ENCODE assay signal across 8 cellular contexts in the genomic region with DNA sequence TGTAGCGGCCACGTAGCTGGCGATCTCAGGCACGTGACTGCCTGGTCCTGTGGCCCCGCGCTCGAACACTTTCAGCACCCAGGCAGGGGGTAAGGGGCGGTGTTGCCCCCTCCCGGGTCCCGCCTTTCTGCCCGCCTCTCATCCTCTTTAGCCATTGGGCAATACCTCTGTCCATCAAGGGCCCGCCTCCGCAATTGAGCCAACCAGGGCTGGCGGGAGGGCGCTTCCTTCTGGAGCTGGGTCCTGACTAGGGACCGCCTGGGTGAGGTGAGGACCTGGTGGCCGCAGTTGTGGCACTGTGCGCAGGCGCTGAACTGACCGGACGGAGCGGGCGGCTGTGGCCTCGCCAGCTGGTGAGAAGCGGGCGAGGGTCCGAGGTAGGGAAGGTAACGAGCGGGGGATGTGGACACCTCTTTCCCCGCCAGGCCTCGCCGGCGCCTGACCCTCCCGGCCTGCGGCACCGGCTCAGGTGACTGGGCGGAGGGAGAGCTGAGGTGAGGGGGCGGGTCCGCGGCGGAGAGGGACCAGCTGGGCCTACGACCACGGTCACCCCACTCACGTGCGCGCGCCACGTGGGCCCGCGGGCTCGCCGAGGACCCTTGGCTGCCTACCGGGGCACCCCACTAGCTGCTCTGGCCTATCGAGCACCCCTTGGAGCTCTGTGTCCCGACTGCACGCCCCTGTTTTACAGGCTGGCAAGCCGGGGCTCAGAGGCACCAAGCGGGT. TPM values are rescaled to one million over a fixed set of nuclear protein-coding genes. Genes with fewer than 3 reads are reported as not detected.
DNase-seq lines count a peak whose midpoint lies in the region; ATAC-seq and TF ChIP-seq lines count a peak whose summit lies in the region.

A gene with protein sequence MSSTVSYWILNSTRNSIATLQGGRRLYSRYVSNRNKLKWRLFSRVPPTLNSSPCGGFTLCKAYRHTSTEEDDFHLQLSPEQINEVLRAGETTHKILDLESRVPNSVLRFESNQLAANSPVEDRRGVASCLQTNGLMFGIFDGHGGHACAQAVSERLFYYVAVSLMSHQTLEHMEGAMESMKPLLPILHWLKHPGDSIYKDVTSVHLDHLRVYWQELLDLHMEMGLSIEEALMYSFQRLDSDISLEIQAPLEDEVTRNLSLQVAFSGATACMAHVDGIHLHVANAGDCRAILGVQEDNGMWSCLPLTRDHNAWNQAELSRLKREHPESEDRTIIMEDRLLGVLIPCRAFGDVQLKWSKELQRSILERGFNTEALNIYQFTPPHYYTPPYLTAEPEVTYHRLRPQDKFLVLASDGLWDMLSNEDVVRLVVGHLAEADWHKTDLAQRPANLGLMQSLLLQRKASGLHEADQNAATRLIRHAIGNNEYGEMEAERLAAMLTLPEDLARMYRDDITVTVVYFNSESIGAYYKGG (plus strand): TSS at position 228 of the 726 bp plus-strand sequence. CDS start 3,770 bp downstream, outside the sequence.

- intact Hi-C loops in dendritic cell treated with granulocyte-macrophage colony-stimulating factor and Interleukin-4, amounts not matched to agents 40 ng/mL and 50 ng/mL, for 4 days (cut with micrococcal nuclease): loop anchor here (5.0 kb wide), 1 partner anchor 47 kb away; a partner anchor contains a TSS
- intact Hi-C loops in left lung (cut with DNase I): no loop called here

- ATAC-seq in GM19328 (IDR thresholded peaks at IDR 0.05; ENCODE audit: unreplicated experiment): peak; percentile 92
- peak; percentile 85 for ATAC-seq in HG03469 (IDR thresholded peaks at IDR 0.05; ENCODE audit: unreplicated experiment)
- peak; percentile 96 for ATAC-seq in left lung

- peak within 1 kb of the TSS; percentile 88 for H3K27ac Mint-ChIP-seq in dendritic cell treated with granulocyte-macrophage colony-stimulating factor and Interleukin-4, amounts not matched to agents 40 ng/mL and 50 ng/mL, for 4 days

- no peak for TF ChIP-seq CTCF in left lung (IDR thresholded peaks at IDR 0.05)

- peaks cover 27% of the 10 kb centered on the region for H3K36me3 Mint-ChIP-seq in dendritic cell treated with granulocyte-macrophage colony-stimulating factor and Interleukin-4, amounts not matched to agents 40 ng/mL and 50 ng/mL, for 4 days (ENCODE audit: low read depth)

- H3K27ac ChIP-seq in left lung: peak within 1 kb of the TSS; percentile 54 to 73

- peaks cover 0 to 12% of the 10 kb centered on the region in 2 donors for H3K36me3 ChIP-seq in left lung

- H3K9me3 ChIP-seq in left lung: no peaks in the 10 kb centered on the region

- H3K27me3 Mint-ChIP-seq in dendritic cell treated with granulocyte-macrophage colony-stimulating factor and Interleukin-4, amounts not matched to agents 40 ng/mL and 50 ng/mL, for 4 days: peaks cover 26% of the 10 kb centered on the region

- H3K4me3 ChIP-seq in left lung: peak within 1 kb of the TSS; percentile 75 to 76

- peaks cover 8% of the 10 kb centered on the region for H3K9me3 Mint-ChIP-seq in dendritic cell treated with granulocyte-macrophage colony-stimulating factor and Interleukin-4, amounts not matched to agents 40 ng/mL and 50 ng/mL, for 4 days

- H3K4me3 Mint-ChIP-seq in dendritic cell treated with granulocyte-macrophage colony-stimulating factor and Interleukin-4, amounts not matched to agents 40 ng/mL and 50 ng/mL, for 4 days: peak within 1 kb of the TSS; percentile 91

- peaks cover 52% of the 10 kb centered on the region for H3K4me1 Mint-ChIP-seq in dendritic cell treated with granulocyte-macrophage colony-stimulating factor and Interleukin-4, amounts not matched to agents 40 ng/mL and 50 ng/mL, for 4 days (ENCODE audit: low read depth)

- peak; percentile 40 to 97 (median 91) for DNase-seq in C1 segment of cervical spinal cord (lab: John Stamatoyannopoulos, UW)
- peak; percentile 86 to 92 for DNase-seq in NCI-H526 (lab: John Stamatoyannopoulos, UW)
- DNase-seq in activated CD4-positive, alpha-beta T cell treated with anti-CD3 and anti-CD28 coated beads, Interleukin-2, amount 50 U/mL, for 24 hours (ENCODE audit: low read depth in 1 of 2, low spot score in 1 of 2): peak; percentile 72 to 90
- DNase-seq in left lung: peak; percentile 94 to 97
- peak; percentile 80 for DNase-seq in stimulated activated CD4-positive, alpha-beta T cell treated with anti-CD3 and anti-CD28 coated beads, Interleukin-2, amount 100 ng/mL, for 4 hours (ENCODE audit: low read depth)

- peaks cover 3 to 23% of the 10 kb centered on the region in 2 donors for H3K4me1 ChIP-seq in left lung

- H3K27me3 ChIP-seq in left lung: peaks cover 0 to 10% of the 10 kb centered on the region in 2 donors

RNA-seq across cellular contexts. Expression of the gene that starts here (rescaled TPM):
- 10 to 100 TPM; 17.4 to 36.3 TPM for total RNA-seq in left lung

Comparison
In these comparisons a context has a peak if more than half of its experiments do, and no peak if none do; other contexts are left out.
1. Peak in every context shown above with its lines: DNase-seq, ATAC-seq, H3K4me3 ChIP-seq and H3K27ac ChIP-seq.